In genomic region chr6:155088856-155089255, GRCh38 we compare ENCODE assay signal across 13 cellular contexts.
"Had no signal": no experiment of that assay in that cellular context is flagged by ENCODE, and none has a peak within 500 bp of the region (broad histone marks: within the 10 kb centered on the region; RNA-seq: fewer than 3 reads in every experiment).

No MANE protein-coding gene starts in this region.

- H3K4me1 ChIP-seq: gastroesophageal sphincter, upper lobe of left lung had no signal

- H3K4me3 Mint-ChIP-seq: activated CD4-positive, alpha-beta T cell treated with anti-CD3 and anti-CD28 coated beads, Interleukin-2, amount 10 ng/mL, durations not matched to agents 24 days and 14 days; activated naive CD4-positive, alpha-beta T cell treated with anti-CD3 and anti-CD28 coated beads, Interleukin-2, amount 10 ng/mL, durations not matched to agents 7 days and 5 days; activated T-helper 17 cell treated with anti-CD3 and anti-CD28 coated beads, Interleukin-2, amount 50 U/mL, for 72 hours; central memory CD8-positive, alpha-beta T cell; effector memory CD8-positive, alpha-beta T cell; WTC11 had no signal

- H3K27me3 ChIP-seq: gastroesophageal sphincter, upper lobe of left lung had no signal

- H3K27ac ChIP-seq: gastroesophageal sphincter, upper lobe of left lung had no signal

- H3K36me3 Mint-ChIP-seq: activated naive CD4-positive, alpha-beta T cell treated with anti-CD3 and anti-CD28 coated beads, Interleukin-2, amount 10 ng/mL, durations not matched to agents 7 days and 5 days had no signal

- H3K27me3 Mint-ChIP-seq: activated CD4-positive, alpha-beta T cell treated with anti-CD3 and anti-CD28 coated beads, Interleukin-2, amount 10 ng/mL, durations not matched to agents 24 days and 14 days; activated T-helper 17 cell treated with anti-CD3 and anti-CD28 coated beads, Interleukin-2, amount 50 U/mL, for 72 hours; central memory CD8-positive, alpha-beta T cell; effector memory CD8-positive, alpha-beta T cell had no signal

- H3K4me3 ChIP-seq: gastroesophageal sphincter, upper lobe of left lung had no signal

- ATAC-seq: activated T-helper 17 cell treated with anti-CD3 and anti-CD28 coated beads, Interleukin-2, amount 50 U/mL, for 72 hours; effector memory CD8-positive, alpha-beta T cell; gastroesophageal sphincter; left ventricle myocardium superior; WTC11 had no signal

- H3K9me3 ChIP-seq: gastroesophageal sphincter, upper lobe of left lung had no signal

- H3K9me3 Mint-ChIP-seq: activated CD4-positive, alpha-beta T cell treated with anti-CD3 and anti-CD28 coated beads, Interleukin-2, amount 10 ng/mL, durations not matched to agents 24 days and 14 days; activated naive CD4-positive, alpha-beta T cell treated with anti-CD3 and anti-CD28 coated beads, Interleukin-2, amount 10 ng/mL, durations not matched to agents 7 days and 5 days; activated T-helper 17 cell treated with anti-CD3 and anti-CD28 coated beads, Interleukin-2, amount 50 U/mL, for 72 hours; central memory CD8-positive, alpha-beta T cell; effector memory CD8-positive, alpha-beta T cell had no signal

- H3K4me1 Mint-ChIP-seq: activated naive CD4-positive, alpha-beta T cell treated with anti-CD3 and anti-CD28 coated beads, Interleukin-2, amount 10 ng/mL, durations not matched to agents 7 days and 5 days; central memory CD8-positive, alpha-beta T cell had no signal

- H3K27ac Mint-ChIP-seq: activated CD4-positive, alpha-beta T cell treated with anti-CD3 and anti-CD28 coated beads, Interleukin-2, amount 10 ng/mL, durations not matched to agents 24 days and 14 days; activated naive CD4-positive, alpha-beta T cell treated with anti-CD3 and anti-CD28 coated beads, Interleukin-2, amount 10 ng/mL, durations not matched to agents 7 days and 5 days; activated T-helper 17 cell treated with anti-CD3 and anti-CD28 coated beads, Interleukin-2, amount 50 U/mL, for 72 hours; effector memory CD8-positive, alpha-beta T cell; WTC11 had no signal

- H3K36me3 ChIP-seq: gastroesophageal sphincter, upper lobe of left lung had no signal

- DNase-seq: activated CD4-positive, alpha-beta T cell treated with anti-CD3 and anti-CD28 coated beads, Interleukin-2, amount 10 ng/mL, durations not matched to agents 24 days and 14 days; activated CD8-positive, alpha-beta memory T cell treated with anti-CD3 and anti-CD28 coated beads for 24 hours; activated naive CD4-positive, alpha-beta T cell treated with anti-CD3 and anti-CD28 coated beads, Interleukin-2, amount 10 ng/mL, durations not matched to agents 7 days and 5 days; effector memory CD8-positive, alpha-beta T cell; left ventricle myocardium superior; mesenchymal stem cell; stimulated activated CD4-positive, alpha-beta T cell treated with anti-CD3 and anti-CD28 coated beads, Interleukin-2, amount 100 ng/mL, for 48 hours; stimulated activated naive CD4-positive, alpha-beta T cell treated with Interleukin-2 at 50 U/mL for 16 hours; upper lobe of left lung had no signal
